Comparison of ENCODE assay signal across 8 cellular contexts in the genomic region with DNA sequence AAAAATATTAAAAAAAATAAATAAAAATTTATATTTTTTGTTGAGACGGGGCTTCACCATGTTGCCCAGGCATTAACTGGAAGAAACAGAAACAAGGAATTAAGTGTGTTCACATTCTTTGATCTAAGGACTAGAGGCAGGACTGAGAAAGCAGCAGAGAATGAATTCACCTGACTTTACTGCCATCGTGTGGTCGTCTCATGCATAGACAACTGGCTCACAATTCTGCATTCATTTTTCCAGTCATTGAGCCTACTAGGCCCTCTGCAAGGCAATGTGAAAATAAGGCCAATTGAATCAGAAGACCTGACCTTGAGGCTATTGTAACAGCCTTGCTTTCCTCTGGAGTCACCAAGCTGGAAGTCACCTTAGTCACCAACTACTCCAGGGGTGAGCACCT. TPM values are rescaled to one million over a fixed set of nuclear protein-coding genes. Genes with fewer than 3 reads are reported as not detected.
DNase-seq lines count a peak whose midpoint lies in the region; ATAC-seq and TF ChIP-seq lines count a peak whose summit lies in the region.

No MANE protein-coding gene starts in this region.

- no peaks in the 10 kb centered on the region for H3K27me3 ChIP-seq in left lung
- no peaks in the 10 kb centered on the region for H3K27me3 ChIP-seq in testis
- H3K27me3 ChIP-seq in MG63: no peaks in the 10 kb centered on the region

- DNase-seq in Caki2 (ENCODE audit: low read depth) (peak; percentile 27), NAMALWA (ENCODE audit: low spot score) (peak; percentile 50), SKM-1 treated with dmso at 0.1 percent for 144 hours (lab: John Stamatoyannopoulos, UW; ENCODE audit: unreplicated experiment) (peak; percentile 10), dermis blood vessel endothelial cell (peak; percentile 45), left lung (no peak), testis (peak; percentile 33), MG63 (no peak)

- TF ChIP-seq CTCF in left lung (IDR thresholded peaks at IDR 0.05) (peak; percentile 40 to 61), testis (IDR thresholded peaks at IDR 0.05) (peak; percentile 42 to 65 (median 43))

- H3K4me1 ChIP-seq in left lung (no peaks in the 10 kb centered on the region), testis (no peaks in the 10 kb centered on the region)

- in situ Hi-C loops in Caki2 (cut with HindIII; ENCODE audit: low pct_unique_long_range_greater_than_20kb, low sequenced_read_pairs): no loop called here

- no peaks in the 10 kb centered on the region for H3K9me3 ChIP-seq in left lung
- no peaks in the 10 kb centered on the region for H3K9me3 ChIP-seq in testis
- H3K9me3 ChIP-seq in MG63: no peaks in the 10 kb centered on the region

- H3K4me3 ChIP-seq in left lung (no peak overlapping the region), testis (no peak overlapping the region), MG63 (no peak overlapping the region)

- H3K27ac ChIP-seq in left lung (no peak overlapping the region), testis (no peak overlapping the region)

- intact Hi-C loops in left lung (cut with DNase I) (no loop called here), testis (cut with DNase I; ENCODE audit: low total_unique reads) (no loop called here)

- no peak for TF ChIP-seq POLR2A in testis (IDR thresholded peaks at IDR 0.05)

- 6 to 10% methylated on average over 3 of the region's 3 CpGs for WGBS in testis, 2 donors

- peak; percentile 31 for ATAC-seq in GM19351 (IDR thresholded peaks at IDR 0.05; ENCODE audit: unreplicated experiment)
- ATAC-seq in left lung: peak; percentile 94

- H3K36me3 ChIP-seq in left lung (no peaks in the 10 kb centered on the region), testis (ENCODE audit: low read depth, missing control alignments) (no peaks in the 10 kb centered on the region), MG63 (no peaks in the 10 kb centered on the region)

RNA-seq across cellular contexts. Expression of a gene that starts 37.4 kb away (rescaled TPM):
- not detected in 2 replicates for total RNA-seq in Caki2 (2014; rRNA removed; shearing (Covaris generic); ENCODE audit: low replicate concordance)
- under 0.01 and 0.14 TPM in 2 replicates for total RNA-seq in dermis blood vessel endothelial cell
- total RNA-seq in left lung: under 1 TPM; 0.18 to 0.29 TPM
- under 1 TPM; 0.39 to 0.43 TPM for total RNA-seq in testis
- polyA plus RNA-seq in testis (ENCODE audit: insufficient read depth, low read depth, low replicate concordance): 0.18 TPM
- total RNA-seq in MG63 (2014; rRNA removed; shearing (Covaris generic); ENCODE audit: low replicate concordance): not detected in 2 replicates

Comparison
In these comparisons a context has a peak if more than half of its experiments do, and no peak if none do; other contexts are left out.
1. DNase-seq: peak in Caki2 (single experiment), NAMALWA (single experiment), SKM-1 treated with dmso at 0.1 percent for 144 hours (single experiment), dermis blood vessel endothelial cell (single experiment) and testis (single experiment); none in left lung (0 of 2) and MG63 (single experiment).